Comparison of ENCODE assay signal across 10 cellular contexts in the genomic region with DNA sequence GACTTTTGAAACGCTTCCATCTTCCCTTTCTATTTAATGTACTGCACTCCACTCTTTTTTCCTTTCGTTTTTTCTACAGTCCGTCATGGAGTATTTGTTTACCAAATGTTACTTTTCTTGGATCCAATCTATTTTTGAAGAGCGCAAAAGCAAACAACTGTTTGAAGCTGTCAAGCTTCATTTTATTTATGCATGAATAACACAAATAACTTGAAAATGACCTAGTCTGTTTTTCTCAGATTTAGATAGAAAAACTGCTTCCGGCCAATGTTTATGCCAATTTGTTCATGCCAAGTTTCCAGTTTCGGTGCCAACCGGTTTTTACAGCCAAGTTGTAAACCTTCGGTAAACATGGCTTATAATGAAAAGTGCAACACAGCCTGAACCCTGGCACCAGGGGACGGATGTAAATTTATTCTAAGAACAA.
DNase-seq lines count a peak whose midpoint lies in the region; ATAC-seq and TF ChIP-seq lines count a peak whose summit lies in the region.
"Had no signal": no experiment of that assay in that cellular context is flagged by ENCODE, and none has a peak within 500 bp of the region (broad histone marks: within the 10 kb centered on the region; RNA-seq: fewer than 3 reads in every experiment).

No MANE protein-coding gene starts in this region.

- H3K27me3 ChIP-seq in testis: no peaks in the 10 kb centered on the region

- no peaks in the 10 kb centered on the region for H3K27me3 Mint-ChIP-seq in activated T-cell treated with anti-CD3 and anti-CD28 coated beads, Interleukin-2, amount 50 U/mL, for 4 hours (ENCODE audit: low read depth)
- H3K27me3 Mint-ChIP-seq in activated naive CD8-positive, alpha-beta T cell treated with anti-CD3 and anti-CD28 coated beads, Interleukin-2, amount 10 ng/mL, durations not matched to agents 7 days and 5 days: no peaks in the 10 kb centered on the region

- no peaks in the 10 kb centered on the region for H3K36me3 ChIP-seq in testis (ENCODE audit: low read depth, missing control alignments)

- peak overlapping the region; percentile 98 for H3K27ac Mint-ChIP-seq in activated naive CD8-positive, alpha-beta T cell treated with anti-CD3 and anti-CD28 coated beads, Interleukin-2, amount 10 ng/mL, durations not matched to agents 7 days and 5 days

- peaks cover 5% of the 10 kb centered on the region for H3K4me1 ChIP-seq in testis

- H3K4me3 Mint-ChIP-seq in activated T-cell treated with anti-CD3 and anti-CD28 coated beads, Interleukin-2, amount 50 U/mL, for 4 hours: peak overlapping the region; percentile 49
- peak overlapping the region; percentile 76 for H3K4me3 Mint-ChIP-seq in activated naive CD8-positive, alpha-beta T cell treated with anti-CD3 and anti-CD28 coated beads, Interleukin-2, amount 10 ng/mL, durations not matched to agents 7 days and 5 days

- no peak for TF ChIP-seq CTCF in testis (IDR thresholded peaks at IDR 0.05)

- H3K4me3 ChIP-seq in testis: no peak overlapping the region

- ATAC-seq in activated T-cell treated with anti-CD3 and anti-CD28 coated beads, Interleukin-2, amount 50 U/mL, for 4 hours: no peak
- no peak for ATAC-seq in activated naive CD8-positive, alpha-beta T cell treated with anti-CD3 and anti-CD28 coated beads, Interleukin-2, amount 10 ng/mL, durations not matched to agents 7 days and 5 days (ENCODE audit: low read depth)
- ATAC-seq: HCT116 had no signal

- POLR2A ChIA-PET in activated naive CD8-positive, alpha-beta T cell treated with anti-CD3 and anti-CD28 coated beads, Interleukin-2, amount 10 ng/mL, durations not matched to agents 7 days and 5 days (lab: Charles Lee): interaction anchor here (1.0 to 3.6 kb wide), 4 partner anchors 9 to 152 kb away, joined by 5 to 61 read pairs (median 12); partner anchors contain the start of gene KLF6

- no peaks in the 10 kb centered on the region for H3K9me3 Mint-ChIP-seq in activated T-cell treated with anti-CD3 and anti-CD28 coated beads, Interleukin-2, amount 50 U/mL, for 4 hours
- H3K9me3 Mint-ChIP-seq in activated naive CD8-positive, alpha-beta T cell treated with anti-CD3 and anti-CD28 coated beads, Interleukin-2, amount 10 ng/mL, durations not matched to agents 7 days and 5 days: peaks cover 8% of the 10 kb centered on the region

- no peaks in the 10 kb centered on the region for H3K36me3 Mint-ChIP-seq in activated T-cell treated with anti-CD3 and anti-CD28 coated beads, Interleukin-2, amount 50 U/mL, for 4 hours (ENCODE audit: insufficient read depth)
- H3K36me3 Mint-ChIP-seq in activated naive CD8-positive, alpha-beta T cell treated with anti-CD3 and anti-CD28 coated beads, Interleukin-2, amount 10 ng/mL, durations not matched to agents 7 days and 5 days: peaks cover 48% of the 10 kb centered on the region

- WGBS in testis, 2 donors: 49 to 63% methylated on average over 9 of the region's 9 CpGs

- intact Hi-C loops in testis (cut with DNase I; ENCODE audit: low total_unique reads): no loop called here

- TF ChIP-seq POLR2A in testis (IDR thresholded peaks at IDR 0.05): no peak

- no peak for DNase-seq in activated T-cell treated with anti-CD3 and anti-CD28 coated beads, Interleukin-2, amount 50 U/mL, for 4 hours
- no peak for DNase-seq in activated T-cell treated with anti-CD3 and anti-CD28 coated beads, Interleukin-2, amount 50 U/mL, for 1 hour
- no peak for DNase-seq in activated naive CD8-positive, alpha-beta T cell treated with anti-CD3 and anti-CD28 coated beads, Interleukin-2, amount 10 ng/mL, durations not matched to agents 7 days and 5 days
- peak; percentile 18 for DNase-seq in inferior parietal cortex (ENCODE audit: extremely low spot score)
- no peak for DNase-seq in testis
- DNase-seq in mesenteric fat pad (ENCODE audit: low spot score): no peak
- DNase-seq in EL: no peak
- DNase-seq in SW 1271 (lab: John Stamatoyannopoulos, UW): no peak
- DNase-seq: cortex of kidney had no signal

- peak overlapping the region; percentile 42 to 73 for H3K27ac ChIP-seq in testis

- peaks cover 47% of the 10 kb centered on the region for H3K4me1 Mint-ChIP-seq in activated T-cell treated with anti-CD3 and anti-CD28 coated beads, Interleukin-2, amount 50 U/mL, for 4 hours (ENCODE audit: low read depth)
- peaks cover 53% of the 10 kb centered on the region for H3K4me1 Mint-ChIP-seq in activated naive CD8-positive, alpha-beta T cell treated with anti-CD3 and anti-CD28 coated beads, Interleukin-2, amount 10 ng/mL, durations not matched to agents 7 days and 5 days

- H3K9me3 ChIP-seq in testis: no peaks in the 10 kb centered on the region
